ENCODE assay signal across 3 cellular contexts in genomic region chrX:25043192-25043591, GRCh38.
TF ChIP-seq lines count a peak whose summit lies in the region.

No MANE protein-coding gene starts in this region.

TF ChIP-seq in A549, 52 proteins besides CTCF, POLR2A, EP300 and RAD21 (continued from another document):
- TF ChIP-seq JUNB (IDR thresholded peaks at IDR 0.05) (no peak), HOXB5 (CRISPR knock-in tag; IDR thresholded peaks at IDR 0.05) (no peak), ATOH8 (CRISPR knock-in tag; IDR thresholded peaks at IDR 0.05; ENCODE audit: low read depth) (no peak), CHD2 (IDR thresholded peaks at IDR 0.05; ENCODE audit: low read length, partially characterized antibody) (no peak), KDM5A (IDR thresholded peaks at IDR 0.05) (no peak), SMC3 (IDR thresholded peaks at IDR 0.05) (no peak), SREBF2 (IDR thresholded peaks at IDR 0.05) (no peak), NPAS2 (CRISPR knock-in tag; IDR thresholded peaks at IDR 0.05; ENCODE audit: borderline replicate concordance) (no peak), CBX2 (IDR thresholded peaks at IDR 0.05; ENCODE audit: borderline replicate concordance, low read depth) (no peak), CHD4 (IDR thresholded peaks at IDR 0.05; ENCODE audit: borderline replicate concordance) (no peak), USF2 (IDR thresholded peaks at IDR 0.05) (no peak)

TF ChIP-seq in GM12891, 5 proteins besides CTCF, POLR2A, EP300 and RAD21 (continued from another document):
- TF ChIP-seq PAX5 (IDR thresholded peaks at IDR 0.05; ENCODE audit: insufficient read depth, low read length, severe bottlenecking) = no peak

TF ChIP-seq in GM12878, 131 proteins besides CTCF, POLR2A, EP300 and RAD21:
- TF ChIP-seq SPI1 (IDR thresholded peaks at IDR 0.05; ENCODE audit: borderline replicate concordance, insufficient read depth, low read depth, low read length) (peak; percentile 65), STAT3 (IDR thresholded peaks at IDR 0.05; ENCODE audit: low read depth, low read length) (no peak), CHD4 (IDR thresholded peaks at IDR 0.05) (no peak), KLF5 (IDR thresholded peaks at IDR 0.05; ENCODE audit: partially characterized antibody) (no peak), ZNF592 (IDR thresholded peaks at IDR 0.05) (no peak), POU2F2 (IDR thresholded peaks at IDR 0.05; ENCODE audit: borderline replicate concordance, low read depth, low read length) (no peak), EZH2 (IDR thresholded peaks at IDR 0.05; ENCODE audit: borderline replicate concordance, control insufficient read depth, low read depth, low read length) (no peak)
